13 cellular contexts compared by ENCODE assay signal in the genomic region with DNA sequence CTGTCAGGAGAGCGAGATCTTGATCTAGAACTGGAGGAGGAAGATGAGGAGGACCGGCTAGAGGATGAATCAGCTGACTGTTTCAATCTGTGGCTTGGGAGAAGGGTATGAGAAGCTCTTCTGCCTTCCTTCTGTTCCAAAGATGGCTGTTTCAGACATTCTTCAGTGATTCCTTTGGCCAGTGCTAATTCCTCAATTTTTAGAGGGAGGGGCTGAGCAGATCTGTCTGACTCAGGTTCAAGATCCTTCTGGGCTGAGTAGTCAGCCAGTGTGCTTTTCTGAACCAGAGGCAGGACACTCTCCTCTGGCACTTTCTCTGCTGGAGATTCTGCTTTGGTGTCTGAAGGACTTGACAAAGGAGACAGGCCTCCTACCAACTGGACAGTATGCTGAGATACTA. TPM values are rescaled to one million over a fixed set of nuclear protein-coding genes. Genes with fewer than 3 reads are reported as not detected.
DNase-seq lines count a peak whose midpoint lies in the region; ATAC-seq and TF ChIP-seq lines count a peak whose summit lies in the region.
"Had no signal": no experiment of that assay in that cellular context is flagged by ENCODE, and none has a peak within 500 bp of the region (broad histone marks: within the 10 kb centered on the region; RNA-seq: fewer than 3 reads in every experiment).

No MANE protein-coding gene starts in this region.

- no peak overlapping the region for H3K4me2 ChIP-seq in mesenchymal stem cell (ENCODE audit: low read length, poor library complexity, severe bottlenecking)
- H3K4me2 ChIP-seq in neural progenitor cell: no peak overlapping the region

- H3K18ac ChIP-seq in mesenchymal stem cell (ENCODE audit: low read depth in 1 of 2, low read length in 2 of 2): peak overlapping the region in 1 of 2 experiments; percentile 34

- peak overlapping the region in 4 of 5 experiments; percentile 0 to 61 (median 28) for H3K27ac Mint-ChIP-seq in brain
- no peak overlapping the region for H3K27ac Mint-ChIP-seq in neural progenitor cell
- H3K27ac Mint-ChIP-seq in T-helper 2 cell treated with Interferon-gamma antibody and Interleukin-4, amounts not matched to agents 5 μg/mL and 100 μg/mL, for 36 hours: no peak overlapping the region

- H3K23ac ChIP-seq in mesenchymal stem cell (ENCODE audit: low read length in 2 of 2): no peak overlapping the region

- peak overlapping the region in 1 of 2 experiments; percentile 39 for H3K4ac ChIP-seq in mesenchymal stem cell (ENCODE audit: low read depth in 1 of 2, low read length in 2 of 2)

- no peak for TF ChIP-seq CTCF in brain (conservative IDR thresholded peaks at IDR 0.05)
- TF ChIP-seq CTCF in uterus (IDR thresholded peaks at IDR 0.05): no peak
- no peak for TF ChIP-seq CTCF in dorsolateral prefrontal cortex (IDR thresholded peaks at IDR 0.05 in 54 of 56, conservative IDR thresholded peaks at IDR 0.05 in 2 of 56; ENCODE audit: low read depth in 1 of 56, partially characterized antibody in 56 of 56)
- TF ChIP-seq CTCF in neural progenitor cell (IDR thresholded peaks at IDR 0.05): no peak

- H3K4me1 ChIP-seq in right cardiac atrium (ENCODE audit: control insufficient read depth, insufficient read depth, low read length) (peaks cover 2% of the 10 kb centered on the region), mesenchymal stem cell (ENCODE audit: control insufficient read depth, insufficient read depth, low read depth, low read length) (peaks cover 9% of the 10 kb centered on the region), uterus (peaks cover 0 to 4% of the 10 kb centered on the region in 2 donors), neural progenitor cell (no peaks in the 10 kb centered on the region)
- H3K4me1 ChIP-seq: body of pancreas had no signal

- no peak for DNase-seq in right cardiac atrium
- no peak for DNase-seq in cardiac septum (ENCODE audit: low spot score)
- DNase-seq in mesenchymal stem cell: no peak
- DNase-seq in uterus: no peak
- DNase-seq in dorsolateral prefrontal cortex: no peak
- DNase-seq in neural progenitor cell (ENCODE audit: low spot score): no peak
- no peak for DNase-seq in T-helper 2 cell treated with Interferon-gamma antibody and Interleukin-4, amounts not matched to agents 5 μg/mL and 100 μg/mL, for 36 hours (ENCODE audit: low spot score)
- DNase-seq: body of pancreas, NCI-H2107 had no signal

- H3K27me3 ChIP-seq in right cardiac atrium (ENCODE audit: control insufficient read depth, insufficient read depth) (no peaks in the 10 kb centered on the region), mesenchymal stem cell (ENCODE audit: control insufficient read depth in 1 of 2, insufficient read depth in 1 of 2, low read length in 2 of 2) (no peaks in the 10 kb centered on the region), uterus (no peaks in the 10 kb centered on the region), dorsolateral prefrontal cortex (no peaks in the 10 kb centered on the region), neural progenitor cell (no peaks in the 10 kb centered on the region)
- H3K27me3 ChIP-seq: body of pancreas, neutrophil had no signal

- no peak overlapping the region for H2AK5ac ChIP-seq in mesenchymal stem cell (ENCODE audit: low read length, severe bottlenecking)

- no peak overlapping the region for H4K8ac ChIP-seq in mesenchymal stem cell (ENCODE audit: low read length)

- peaks cover 34 to 95% of the 10 kb centered on the region in 2 experiments for H3K36me3 ChIP-seq in mesenchymal stem cell (ENCODE audit: control insufficient read depth in 1 of 2, insufficient read depth in 2 of 2, low read depth in 1 of 2, low read length in 2 of 2)
- no peaks in the 10 kb centered on the region for H3K36me3 ChIP-seq in uterus
- peaks cover 44% of the 10 kb centered on the region for H3K36me3 ChIP-seq in neural progenitor cell

- H2BK120ac ChIP-seq in mesenchymal stem cell (ENCODE audit: low read depth, low read length): no peak overlapping the region

- no peaks in the 10 kb centered on the region for H3K9me3 Mint-ChIP-seq in brain
- no peaks in the 10 kb centered on the region for H3K9me3 Mint-ChIP-seq in neural progenitor cell
- H3K9me3 Mint-ChIP-seq in T-helper 2 cell treated with Interferon-gamma antibody and Interleukin-4, amounts not matched to agents 5 μg/mL and 100 μg/mL, for 36 hours: no peaks in the 10 kb centered on the region
- H3K9me3 Mint-ChIP-seq: T-cell had no signal

- no peak for ATAC-seq in right cardiac atrium
- ATAC-seq: body of pancreas, T-cell had no signal

- H3K4me3 ChIP-seq in right cardiac atrium (ENCODE audit: low read length) (no peak overlapping the region), mesenchymal stem cell (ENCODE audit: insufficient read depth in 1 of 2, low read depth in 1 of 2, low read length in 2 of 2) (peak overlapping the region in 1 of 2 experiments; percentile 46), uterus (no peak overlapping the region), dorsolateral prefrontal cortex (no peak overlapping the region), neural progenitor cell (no peak overlapping the region)
- H3K4me3 ChIP-seq: body of pancreas had no signal

- no peak overlapping the region for H3K14ac ChIP-seq in mesenchymal stem cell (ENCODE audit: low read length in 2 of 2)

- peak overlapping the region; percentile 31 to 57 for H2BK12ac ChIP-seq in mesenchymal stem cell (ENCODE audit: low read length in 2 of 2)

- peaks cover 33% of the 10 kb centered on the region for H3K79me2 ChIP-seq in neural progenitor cell (ENCODE audit: low read depth)

- 76% methylated on average over 2 of the region's 2 CpGs for WGBS in right cardiac atrium
- 81% methylated on average over 2 of the region's 2 CpGs for WGBS in mesenchymal stem cell

- no peak overlapping the region for H3K4me3 Mint-ChIP-seq in brain
- no peak overlapping the region for H3K4me3 Mint-ChIP-seq in neural progenitor cell
- no peak overlapping the region for H3K4me3 Mint-ChIP-seq in T-helper 2 cell treated with Interferon-gamma antibody and Interleukin-4, amounts not matched to agents 5 μg/mL and 100 μg/mL, for 36 hours
- H3K4me3 Mint-ChIP-seq: T-cell had no signal

- intact Hi-C loops in right cardiac atrium (cut with DNase I) (no loop called here), cardiac septum (cut with DNase I) (no loop called here), uterus (cut with DNase I; ENCODE audit: low total_unique reads) (no loop called here), dorsolateral prefrontal cortex (cut with DNase I) (loop anchor here in 1 of 2 donors (5.0 kb wide), 1 partner anchor 33 kb away; no protein-coding TSS in a partner anchor)

- H3K9ac ChIP-seq in mesenchymal stem cell (ENCODE audit: low read length): peak overlapping the region; percentile 87
- no peak overlapping the region for H3K9ac ChIP-seq in neural progenitor cell

- TF ChIP-seq POLR2A in uterus (IDR thresholded peaks at IDR 0.05): no peak

- H3K27ac ChIP-seq in right cardiac atrium (ENCODE audit: low read length) (peak overlapping the region; percentile 30), mesenchymal stem cell (ENCODE audit: low read length, poor library complexity, severe bottlenecking) (peak overlapping the region; percentile 83), uterus (peak overlapping the region; percentile 64 to 71), dorsolateral prefrontal cortex (peak overlapping the region in 23 of 59 donors; percentile 1 to 77 (median 44)), neural progenitor cell (no peak overlapping the region)

- no peak overlapping the region for H2AFZ ChIP-seq in mesenchymal stem cell (ENCODE audit: low read depth, low read length)
- no peak overlapping the region for H2AFZ ChIP-seq in neural progenitor cell (replicated peaks)

- H3K27me3 Mint-ChIP-seq in brain (no peaks in the 10 kb centered on the region), neural progenitor cell (ENCODE audit: insufficient read depth, low read depth) (no peaks in the 10 kb centered on the region)
- H3K27me3 Mint-ChIP-seq in T-helper 2 cell treated with Interferon-gamma antibody and Interleukin-4, amounts not matched to agents 5 μg/mL and 100 μg/mL, for 36 hours (ENCODE audit: low read depth): no peaks in the 10 kb centered on the region
- H3K27me3 Mint-ChIP-seq: T-cell had no signal

- H3K36me3 Mint-ChIP-seq in brain: peaks cover 68% of the 10 kb centered on the region
- H3K36me3 Mint-ChIP-seq in neural progenitor cell: peaks cover 32% of the 10 kb centered on the region
- H3K36me3 Mint-ChIP-seq in T-helper 2 cell treated with Interferon-gamma antibody and Interleukin-4, amounts not matched to agents 5 μg/mL and 100 μg/mL, for 36 hours (ENCODE audit: low read depth): peaks cover 68% of the 10 kb centered on the region

- peaks cover 14% of the 10 kb centered on the region for H4K20me1 ChIP-seq in neural progenitor cell (ENCODE audit: low read depth)

- H3K79me1 ChIP-seq in mesenchymal stem cell (replicated peaks; ENCODE audit: low read length, poor library complexity, severe bottlenecking): peaks cover 11% of the 10 kb centered on the region

- no peaks in the 10 kb centered on the region for H3K9me3 ChIP-seq in right cardiac atrium (ENCODE audit: control insufficient read depth, low read length)
- H3K9me3 ChIP-seq in mesenchymal stem cell (ENCODE audit: control insufficient read depth, low read length): no peaks in the 10 kb centered on the region
- no peaks in the 10 kb centered on the region for H3K9me3 ChIP-seq in uterus
- H3K9me3 ChIP-seq in neural progenitor cell (ENCODE audit: low read depth): no peaks in the 10 kb centered on the region
- H3K9me3 ChIP-seq: body of pancreas, neutrophil had no signal

- H4K91ac ChIP-seq in mesenchymal stem cell (ENCODE audit: low read length): no peak overlapping the region

- H3F3A ChIP-seq in neural progenitor cell (ENCODE audit: low read depth): peaks cover 58% of the 10 kb centered on the region

- no peak overlapping the region for H2BK5ac ChIP-seq in mesenchymal stem cell (ENCODE audit: low read depth, low read length, poor library complexity, severe bottlenecking)

- H3K4me1 Mint-ChIP-seq in brain (no peaks in the 10 kb centered on the region), neural progenitor cell (no peaks in the 10 kb centered on the region)
- H3K4me1 Mint-ChIP-seq in T-helper 2 cell treated with Interferon-gamma antibody and Interleukin-4, amounts not matched to agents 5 μg/mL and 100 μg/mL, for 36 hours (ENCODE audit: low read depth): peaks cover 2% of the 10 kb centered on the region

- no peak overlapping the region for H2BK15ac ChIP-seq in mesenchymal stem cell (ENCODE audit: low read depth, poor library complexity, severe bottlenecking)

RNA-seq across cellular contexts. Expression of gene ACIN1, which starts 15.2 kb away (rescaled TPM):
- total RNA-seq in right cardiac atrium: 10 to 100 TPM; 78.9 to 87.8 (median 84.8) TPM
- polyA plus RNA-seq in right cardiac atrium: 67.1 TPM
- total RNA-seq in cardiac septum: 72.4 TPM
- 81.8 TPM for polyA plus RNA-seq in brain (ENCODE audit: insufficient read depth, low read depth, low replicate concordance)
- polyA plus RNA-seq in mesenchymal stem cell (2013, experiment 1 of 2): 96.0 TPM
- polyA plus RNA-seq in mesenchymal stem cell (2013, experiment 2 of 2): 87.5 TPM
- 100 to 1,000 TPM in 2 of 4 donors, 10 to 100 TPM in 2; 52.3 to 194 (median 77.1) TPM for total RNA-seq in uterus
- total RNA-seq in dorsolateral prefrontal cortex: 100 to 1,000 TPM; 107 to 209 (median 157) TPM
- 184 and 215 TPM in 2 replicates for total RNA-seq in neural progenitor cell (ENCODE audit: low replicate concordance)

RNA-seq across cellular contexts. Expression of gene C14orf119, which starts 15.6 kb away (rescaled TPM):
- total RNA-seq in right cardiac atrium (10 to 100 TPM; 30.2 to 43.9 (median 41.2) TPM), cardiac septum (28.9 TPM), uterus (10 to 100 TPM; 12.3 to 41.6 (median 26.7) TPM), dorsolateral prefrontal cortex (10 to 100 TPM in 119 of 120 experiments, 1 to 10 TPM in 1; 7.9 to 32.3 (median 22.8) TPM), neural progenitor cell (ENCODE audit: low replicate concordance) (32.0 and 37.5 TPM in 2 replicates)
- polyA plus RNA-seq in right cardiac atrium (27.3 TPM), brain (ENCODE audit: insufficient read depth, low read depth, low replicate concordance) (39.9 TPM)
- 50.4 TPM for polyA plus RNA-seq in mesenchymal stem cell (2013, experiment 1 of 2)
- 51.9 TPM for polyA plus RNA-seq in mesenchymal stem cell (2013, experiment 2 of 2)

RNA-seq across cellular contexts. Expression of gene CDH24, which starts 22.4 kb away (rescaled TPM):
- total RNA-seq in right cardiac atrium: 1 to 10 TPM in 3 of 4 donors, under 1 TPM in 1; 0.95 to 2.3 (median 2.2) TPM
- 2.5 TPM for polyA plus RNA-seq in right cardiac atrium
- total RNA-seq in cardiac septum: 2.6 TPM
- polyA plus RNA-seq in brain (ENCODE audit: insufficient read depth, low read depth, low replicate concordance): 18.8 TPM
- 5.8 TPM for polyA plus RNA-seq in mesenchymal stem cell (2013, experiment 1 of 2)
- 5.0 TPM for polyA plus RNA-seq in mesenchymal stem cell (2013, experiment 2 of 2)
- 10 to 100 TPM in 3 of 4 donors, 1 to 10 TPM in 1; 6.5 to 18.0 (median 13.8) TPM for total RNA-seq in uterus
- 10 to 100 TPM in 40 of 120 experiments, 1 to 10 TPM in 80; 4.3 to 15.9 (median 8.8) TPM for total RNA-seq in dorsolateral prefrontal cortex
- 15.0 and 35.9 TPM in 2 replicates for total RNA-seq in neural progenitor cell (ENCODE audit: low replicate concordance)

RNA-seq across cellular contexts. Expression of gene CIROP, which starts 25.1 kb away (rescaled TPM):
- not detected for total RNA-seq in right cardiac atrium
- not detected for polyA plus RNA-seq in right cardiac atrium
- total RNA-seq in cardiac septum: not detected
- not detected for polyA plus RNA-seq in brain (ENCODE audit: insufficient read depth, low read depth, low replicate concordance)
- polyA plus RNA-seq in mesenchymal stem cell (2013, experiment 1 of 2): not detected
- not detected for polyA plus RNA-seq in mesenchymal stem cell (2013, experiment 2 of 2)
- not detected for total RNA-seq in uterus
- total RNA-seq in dorsolateral prefrontal cortex: 1 to 10 TPM in 9 of 120 experiments, under 1 TPM in 64, not detected in 47; 0.18 to 1.9 (median 0.40) TPM
- 0.06 TPM in 1 of 2 replicates, not detected in the other for total RNA-seq in neural progenitor cell (ENCODE audit: low replicate concordance)
- total RNA-seq: body of pancreas, T-cell had no signal

RNA-seq across cellular contexts. Expression of gene PSMB11, which starts 37.7 kb away (rescaled TPM):
- total RNA-seq in right cardiac atrium (not detected), cardiac septum (not detected), uterus (not detected), dorsolateral prefrontal cortex (under 1 TPM in 4 of 120 experiments, not detected in 116; 0.17 to 0.43 (median 0.22) TPM), neural progenitor cell (ENCODE audit: low replicate concordance) (not detected in 2 replicates)
- polyA plus RNA-seq in right cardiac atrium (not detected), brain (ENCODE audit: insufficient read depth, low read depth, low replicate concordance) (not detected)
- not detected for polyA plus RNA-seq in mesenchymal stem cell (2013, experiment 1 of 2)
- polyA plus RNA-seq in mesenchymal stem cell (2013, experiment 2 of 2): not detected
- total RNA-seq: body of pancreas had no signal
- polyA plus RNA-seq: BJ had no signal

Comparison
In these comparisons a context has a peak if more than half of its experiments do, and no peak if none do; other contexts are left out.
1. H3K27ac Mint-ChIP-seq: peak in brain (4 of 5); none in neural progenitor cell (single experiment) and T-helper 2 cell treated with Interferon-gamma antibody and Interleukin-4, amounts not matched to agents 5 μg/mL and 100 μg/mL, for 36 hours (single experiment).